Comparison of ENCODE assay signal across 22 cellular contexts in genomic region chr2:34731274-34731673, GRCh38.
"Had no signal": no experiment of that assay in that cellular context is flagged by ENCODE, and none has a peak within 500 bp of the region (broad histone marks: within the 10 kb centered on the region; RNA-seq: fewer than 3 reads in every experiment).

No MANE protein-coding gene starts in this region.

- H3K4me3 ChIP-seq: MG63 had no signal

- H3K27me3 Mint-ChIP-seq: activated naive CD4-positive, alpha-beta T cell treated with anti-CD3 and anti-CD28 coated beads, Interleukin-2, amount 10 ng/mL, durations not matched to agents 7 days and 5 days; activated naive CD8-positive, alpha-beta T cell treated with anti-CD3 and anti-CD28 coated beads for 36 hours; activated T-helper 17 cell treated with anti-CD3 and anti-CD28 coated beads, Interleukin-2, amount 50 U/mL, for 72 hours had no signal

- H3K27me3 ChIP-seq: MG63 had no signal

- H3K27ac Mint-ChIP-seq: activated CD8-positive, alpha-beta T cell treated with anti-CD3 and anti-CD28 coated beads, Interleukin-2, amount 10 ng/mL, durations not matched to agents 7 days and 5 days; activated naive CD4-positive, alpha-beta T cell treated with anti-CD3 and anti-CD28 coated beads, Interleukin-2, amount 10 ng/mL, durations not matched to agents 7 days and 5 days; activated naive CD8-positive, alpha-beta T cell treated with anti-CD3 and anti-CD28 coated beads for 36 hours; activated T-helper 17 cell treated with anti-CD3 and anti-CD28 coated beads, Interleukin-2, amount 50 U/mL, for 72 hours; T-helper 1 cell treated with Interleukin-12 subunit alpha and Interleukin-12 subunit beta and Interleukin-4 antibody, amounts not matched to agents 30 μg/mL and 1 μg/mL, for 36 hours had no signal

- H3K9me3 ChIP-seq: MG63 had no signal

- DNase-seq: activated CD4-positive, alpha-beta T cell treated with anti-CD3 and anti-CD28 coated beads for 48 hours; activated CD4-positive, alpha-beta T cell treated with anti-CD3 and anti-CD28 coated beads, Interleukin-2, amount 50 U/mL, for 4 hours; activated CD4-positive, CD25-positive, alpha-beta regulatory T cell treated with anti-CD3 and anti-CD28 coated beads, Interleukin-2, amount 50 U/mL, for 72 hours; activated CD8-positive, alpha-beta T cell treated with anti-CD3 and anti-CD28 coated beads, Interleukin-2, amount 10 ng/mL, durations not matched to agents 7 days and 5 days; activated gamma-delta T cell; activated naive CD4-positive, alpha-beta T cell treated with anti-CD3 and anti-CD28 coated beads, Interleukin-2, amount 10 ng/mL, durations not matched to agents 7 days and 5 days; activated naive CD8-positive, alpha-beta T cell treated with anti-CD3 and anti-CD28 coated beads for 36 hours; activated T-cell treated with anti-CD3 and anti-CD28 coated beads, Interleukin-2, amount 50 U/mL, for 48 hours; anterior cingulate cortex; central memory CD4-positive, alpha-beta T cell; MG63; MV-4-11; NCI-H1092 treated with DMSO at 0.1 percent for 48 hours; NCI-H1417 treated with DMSO at 0.1 percent for 48 hours; NCI-H1694; NCI-H2029; NCI-H2107; NCI-H446; NCI-H524; SHP77 treated with DMSO at 0.1 percent for 48 hours had no signal

- H3K4me3 Mint-ChIP-seq: activated CD8-positive, alpha-beta T cell treated with anti-CD3 and anti-CD28 coated beads, Interleukin-2, amount 10 ng/mL, durations not matched to agents 7 days and 5 days; activated naive CD4-positive, alpha-beta T cell treated with anti-CD3 and anti-CD28 coated beads, Interleukin-2, amount 10 ng/mL, durations not matched to agents 7 days and 5 days; activated naive CD8-positive, alpha-beta T cell treated with anti-CD3 and anti-CD28 coated beads for 36 hours; activated T-helper 17 cell treated with anti-CD3 and anti-CD28 coated beads, Interleukin-2, amount 50 U/mL, for 72 hours; T-helper 1 cell treated with Interleukin-12 subunit alpha and Interleukin-12 subunit beta and Interleukin-4 antibody, amounts not matched to agents 30 μg/mL and 1 μg/mL, for 36 hours had no signal

- H3K36me3 Mint-ChIP-seq: activated naive CD4-positive, alpha-beta T cell treated with anti-CD3 and anti-CD28 coated beads, Interleukin-2, amount 10 ng/mL, durations not matched to agents 7 days and 5 days; activated naive CD8-positive, alpha-beta T cell treated with anti-CD3 and anti-CD28 coated beads for 36 hours had no signal

- H3K4me1 Mint-ChIP-seq: activated naive CD4-positive, alpha-beta T cell treated with anti-CD3 and anti-CD28 coated beads, Interleukin-2, amount 10 ng/mL, durations not matched to agents 7 days and 5 days; activated naive CD8-positive, alpha-beta T cell treated with anti-CD3 and anti-CD28 coated beads for 36 hours; activated T-helper 17 cell treated with anti-CD3 and anti-CD28 coated beads, Interleukin-2, amount 50 U/mL, for 72 hours had no signal

- ATAC-seq: activated CD8-positive, alpha-beta T cell treated with anti-CD3 and anti-CD28 coated beads, Interleukin-2, amount 10 ng/mL, durations not matched to agents 7 days and 5 days; activated T-helper 17 cell treated with anti-CD3 and anti-CD28 coated beads, Interleukin-2, amount 50 U/mL, for 72 hours had no signal

- H3K36me3 ChIP-seq: MG63 had no signal
